1 cellular context compared by ENCODE assay signal in the genomic region with DNA sequence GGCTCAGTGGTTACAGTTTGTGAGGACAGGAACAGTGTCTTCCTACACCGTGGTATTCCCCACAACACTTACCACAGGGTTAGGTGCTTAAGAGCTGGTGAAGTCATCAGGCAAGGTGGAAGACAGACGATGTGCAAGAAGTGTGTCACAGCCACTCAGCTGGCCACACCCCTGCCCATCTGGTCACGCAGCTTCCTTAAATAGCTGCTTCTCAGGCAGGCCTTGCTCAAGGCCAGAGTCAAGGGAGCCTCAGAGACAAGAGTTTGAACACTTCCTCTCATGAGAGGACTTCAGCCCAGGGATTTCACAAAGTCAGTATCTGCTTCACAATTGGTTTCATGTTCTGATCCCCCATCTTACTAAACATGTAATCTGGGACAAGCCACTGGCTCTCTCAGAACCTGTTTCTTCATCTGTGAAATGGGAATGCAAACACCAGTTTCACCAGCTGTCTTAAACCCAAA.
TF ChIP-seq lines count a peak whose summit lies in the region.

No MANE protein-coding gene starts in this region.

TF ChIP-seq in GM23338, 12 proteins besides CTCF, POLR2A, EP300 and RAD21 (continued from another document):
- TF ChIP-seq, protein P1, sequence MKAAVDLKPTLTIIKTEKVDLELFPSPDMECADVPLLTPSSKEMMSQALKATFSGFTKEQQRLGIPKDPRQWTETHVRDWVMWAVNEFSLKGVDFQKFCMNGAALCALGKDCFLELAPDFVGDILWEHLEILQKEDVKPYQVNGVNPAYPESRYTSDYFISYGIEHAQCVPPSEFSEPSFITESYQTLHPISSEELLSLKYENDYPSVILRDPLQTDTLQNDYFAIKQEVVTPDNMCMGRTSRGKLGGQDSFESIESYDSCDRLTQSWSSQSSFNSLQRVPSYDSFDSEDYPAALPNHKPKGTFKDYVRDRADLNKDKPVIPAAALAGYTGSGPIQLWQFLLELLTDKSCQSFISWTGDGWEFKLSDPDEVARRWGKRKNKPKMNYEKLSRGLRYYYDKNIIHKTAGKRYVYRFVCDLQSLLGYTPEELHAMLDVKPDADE (IDR thresholded peaks at IDR 0.05): no peak
